In genomic region chr14:105427893-105428485, GRCh38 we compare ENCODE assay signal across 1 cellular context.
A peak's percentile ranks its signal among the peaks of the same experiment; 100 is the strongest.
TF ChIP-seq lines count a peak whose summit lies in the region.

No MANE protein-coding gene starts in this region.

TF ChIP-seq in HepG2, 621 proteins besides CTCF, POLR2A, EP300 and RAD21:
- TF ChIP-seq ZNF770 (CRISPR knock-in tag; IDR thresholded peaks at IDR 0.05) = peak; percentile 71; the same call in 1 of the 2 replicates
- TF ChIP-seq PPARG (CRISPR knock-in tag; conservative IDR thresholded peaks at IDR 0.05) = no peak
- TF ChIP-seq ZNF7 (CRISPR knock-in tag; IDR thresholded peaks at IDR 0.05) = 0 out of 2 replicates have a peak, but pooled peaks have one; percentile 42
- no peak for TF ChIP-seq E2F5 (CRISPR knock-in tag; conservative IDR thresholded peaks at IDR 0.05)
- TF ChIP-seq SETDB1 (CRISPR knock-in tag; IDR thresholded peaks at IDR 0.05; ENCODE audit: borderline replicate concordance) = no peak
